In genomic region chr19:2726904-2727639, GRCh38 we compare ENCODE assay signal across 10 cellular contexts. TPM values are rescaled to one million over a fixed set of nuclear protein-coding genes. Genes with fewer than 3 reads are reported as not detected.
DNase-seq lines count a peak whose midpoint lies in the region; ATAC-seq, FAIRE-seq and TF ChIP-seq lines count a peak whose summit lies in the region.
"Had no signal": no experiment of that assay in that cellular context is flagged by ENCODE, and none has a peak within 500 bp of the region (broad histone marks: within the 10 kb centered on the region; RNA-seq: fewer than 3 reads in every experiment).

No MANE protein-coding gene starts in this region.

- H3K27me3 ChIP-seq in left lung: peaks cover 2 to 62% of the 10 kb centered on the region in 2 donors
- H3K27me3 ChIP-seq in naive thymus-derived CD4-positive, alpha-beta T cell (ENCODE audit: control insufficient read depth in 2 of 2, insufficient read depth in 2 of 2, low read length in 2 of 2): peaks cover 0 to 4% of the 10 kb centered on the region in 2 donors
- H3K27me3 ChIP-seq: MG63 had no signal

- H3K9me3 ChIP-seq in left lung: no peaks in the 10 kb centered on the region
- H3K9me3 ChIP-seq in naive thymus-derived CD4-positive, alpha-beta T cell (ENCODE audit: control insufficient read depth in 2 of 3, low read length in 3 of 3): no peaks in the 10 kb centered on the region
- H3K9me3 ChIP-seq: MG63 had no signal

- no peak for FAIRE-seq in GM12892 (lab: Jason Lieb, UNC)

- no peak overlapping the region for H3K4me3 ChIP-seq in left lung
- no peak overlapping the region for H3K4me3 ChIP-seq in naive thymus-derived CD4-positive, alpha-beta T cell (ENCODE audit: low read length)
- H3K4me3 ChIP-seq: cardiac muscle cell, MG63 had no signal

- CTCF ChIA-PET in naive thymus-derived CD4-positive, alpha-beta T cell (lab: Charles Lee): no interaction called here

- H3K4me1 Mint-ChIP-seq in naive thymus-derived CD4-positive, alpha-beta T cell: peaks cover 0 to 6% (median 0%) of the 10 kb centered on the region in 7 donors

- H3K4me1 ChIP-seq in left lung: peaks cover 0 to 3% of the 10 kb centered on the region in 2 donors
- no peaks in the 10 kb centered on the region for H3K4me1 ChIP-seq in naive thymus-derived CD4-positive, alpha-beta T cell (ENCODE audit: control insufficient read depth in 2 of 2, insufficient read depth in 2 of 2, low read length in 2 of 2)

- H3K27me3 Mint-ChIP-seq in naive thymus-derived CD4-positive, alpha-beta T cell: peaks cover 6 to 20% (median 11%) of the 10 kb centered on the region in 5 donors

- peaks cover 0 to 5% of the 10 kb centered on the region in 2 donors for H3K36me3 ChIP-seq in left lung
- H3K36me3 ChIP-seq in naive thymus-derived CD4-positive, alpha-beta T cell (ENCODE audit: control insufficient read depth in 2 of 3, insufficient read depth in 3 of 3, low read length in 3 of 3): peaks cover 0 to 6% (median 0%) of the 10 kb centered on the region in 3 experiments
- H3K36me3 ChIP-seq: cardiac muscle cell, MG63 had no signal

- intact Hi-C loops in left lung (cut with DNase I): no loop called here
- intact Hi-C loops in naive thymus-derived CD4-positive, alpha-beta T cell (cut with micrococcal nuclease): no loop called here

- H3K27ac ChIP-seq in left lung: no peak overlapping the region
- H3K27ac ChIP-seq in naive thymus-derived CD4-positive, alpha-beta T cell (ENCODE audit: low read depth, low read length): no peak overlapping the region
- H3K27ac ChIP-seq: cardiac muscle cell had no signal

- DNase-seq in AG08396 (ENCODE audit: low spot score): peak; percentile 17
- peak; percentile 22 for DNase-seq in GM12892 (ENCODE audit: insufficient read length)
- peak; percentile 3 for DNase-seq in NCI-H748 treated with DMSO at 0.1 percent for 48 hours (lab: John Stamatoyannopoulos, UW)
- peak; percentile 73 for DNase-seq in islet precursor cell
- DNase-seq in left lung: no peak
- no peak for DNase-seq in naive thymus-derived CD4-positive, alpha-beta T cell
- DNase-seq in SW480 (ENCODE audit: low spot score): no peak
- no peak for DNase-seq in NCI-H2107 treated with DMSO at 0.1 percent for 48 hours (lab: John Stamatoyannopoulos, UW; ENCODE audit: unreplicated experiment)
- DNase-seq: MG63 had no signal

- no peaks in the 10 kb centered on the region for H3K9me3 Mint-ChIP-seq in naive thymus-derived CD4-positive, alpha-beta T cell

- TF ChIP-seq CTCF in left lung (IDR thresholded peaks at IDR 0.05): no peak

- H3K27ac Mint-ChIP-seq in naive thymus-derived CD4-positive, alpha-beta T cell: no peak overlapping the region

- POLR2A ChIA-PET in naive thymus-derived CD4-positive, alpha-beta T cell (lab: Charles Lee): no interaction called here

- no peak for ATAC-seq in left lung
- ATAC-seq in naive thymus-derived CD4-positive, alpha-beta T cell: no peak

- peaks cover 0 to 4% (median 0%) of the 10 kb centered on the region in 5 donors for H3K36me3 Mint-ChIP-seq in naive thymus-derived CD4-positive, alpha-beta T cell

- no peak for TF ChIP-seq POLR2A in GM12892 (IDR thresholded peaks at IDR 0.05; ENCODE audit: low read depth, low read length)

- H3K4me3 Mint-ChIP-seq in naive thymus-derived CD4-positive, alpha-beta T cell: peak overlapping the region in 1 of 10 donors; percentile 16

RNA-seq across cellular contexts. Expression of gene DIRAS1, which starts 5.9 kb away (rescaled TPM):
- 0.42 TPM for polyA plus RNA-seq in GM12892 (2012; ENCODE audit: missing spikeins)
- 1 to 10 TPM in 1 of 2 donors, under 1 TPM in 1; 0.71 to 2.0 TPM for total RNA-seq in left lung
- under 1 TPM in 4 of 5 experiments, not detected in 1; 0.07 to 0.53 (median 0.33) TPM for total RNA-seq in naive thymus-derived CD4-positive, alpha-beta T cell
- polyA plus RNA-seq in naive thymus-derived CD4-positive, alpha-beta T cell: not detected

RNA-seq across cellular contexts. Expression of gene SLC39A3, which starts 12.7 kb away (rescaled TPM):
- 25.2 TPM for polyA plus RNA-seq in GM12892 (2012; ENCODE audit: missing spikeins)
- 10 to 100 TPM; 28.4 to 33.6 TPM for total RNA-seq in left lung
- 10 to 100 TPM; 10.1 to 28.5 (median 17.8) TPM for total RNA-seq in naive thymus-derived CD4-positive, alpha-beta T cell
- polyA plus RNA-seq in naive thymus-derived CD4-positive, alpha-beta T cell: 10 to 100 TPM; 40.7 to 42.1 TPM

RNA-seq across cellular contexts. Expression of gene GNG7, which starts 24.6 kb away (rescaled TPM):
- 7.9 TPM for polyA plus RNA-seq in GM12892 (2012; ENCODE audit: missing spikeins)
- 1 to 10 TPM; 3.8 to 5.7 TPM for total RNA-seq in left lung
- 1 to 10 TPM in 4 of 5 experiments, under 1 TPM in 1; 0.31 to 6.8 (median 6.6) TPM for total RNA-seq in naive thymus-derived CD4-positive, alpha-beta T cell
- polyA plus RNA-seq in naive thymus-derived CD4-positive, alpha-beta T cell: 1 to 10 TPM; 3.2 to 4.1 TPM

RNA-seq across cellular contexts. Expression of gene SGTA, which starts 56.0 kb away (rescaled TPM):
- polyA plus RNA-seq in GM12892 (2012; ENCODE audit: missing spikeins): 28.2 TPM
- 10 to 100 TPM; 39.6 to 46.3 TPM for total RNA-seq in left lung
- 10 to 100 TPM; 32.2 to 47.8 (median 37.9) TPM for total RNA-seq in naive thymus-derived CD4-positive, alpha-beta T cell
- polyA plus RNA-seq in naive thymus-derived CD4-positive, alpha-beta T cell: 10 to 100 TPM; 25.3 to 40.9 TPM

RNA-seq across cellular contexts. Expression of gene THOP1, which starts 58.2 kb away (rescaled TPM):
- polyA plus RNA-seq in GM12892 (2012; ENCODE audit: missing spikeins): 82.9 TPM
- 10 to 100 TPM; 46.3 to 65.3 TPM for total RNA-seq in left lung
- total RNA-seq in naive thymus-derived CD4-positive, alpha-beta T cell: 10 to 100 TPM; 26.4 to 98.2 (median 29.7) TPM
- 10 to 100 TPM; 27.6 to 38.4 TPM for polyA plus RNA-seq in naive thymus-derived CD4-positive, alpha-beta T cell

Comparison
In these comparisons a context has a peak if more than half of its experiments do, and no peak if none do; other contexts are left out.
1. DNase-seq: peak in AG08396 (single experiment), GM12892 (single experiment), NCI-H748 treated with DMSO at 0.1 percent for 48 hours (single experiment) and islet precursor cell (single experiment); none in left lung (0 of 2), naive thymus-derived CD4-positive, alpha-beta T cell (0 of 9), SW480 (single experiment) and NCI-H2107 treated with DMSO at 0.1 percent for 48 hours (single experiment).